Comparison of ENCODE assay signal across 20 cellular contexts in genomic region chr9:133351526-133351907, GRCh38. TPM values are rescaled to one million over a fixed set of nuclear protein-coding genes. Genes with fewer than 3 reads are reported as not detected.
A peak's percentile ranks its signal among the peaks of the same experiment; 100 is the strongest.
DNase-seq lines count a peak whose midpoint lies in the region; ATAC-seq, FAIRE-seq and TF ChIP-seq lines count a peak whose summit lies in the region.
"Had no signal": no experiment of that assay in that cellular context is flagged by ENCODE, and none has a peak within 500 bp of the region (broad histone marks: within the 10 kb centered on the region; RNA-seq: fewer than 3 reads in every experiment).

No MANE protein-coding gene starts in this region.

- H3K4me1 Mint-ChIP-seq in activated CD4-positive, alpha-beta memory T cell treated with anti-CD3 and anti-CD28 coated beads for 36 hours (ENCODE audit: low read depth) = peaks cover 45% of the 10 kb centered on the region
- peaks cover 59% of the 10 kb centered on the region for H3K4me1 Mint-ChIP-seq in activated CD4-positive, alpha-beta memory T cell treated with anti-CD3 and anti-CD28 coated beads, Interleukin-2, amount 10 ng/mL, durations not matched to agents 7 days and 5 days
- peaks cover 37 to 52% (median 51%) of the 10 kb centered on the region in 3 donors for H3K4me1 Mint-ChIP-seq in T-cell

- no peaks in the 10 kb centered on the region for H3K9me3 Mint-ChIP-seq in activated CD4-positive, alpha-beta memory T cell treated with anti-CD3 and anti-CD28 coated beads for 36 hours
- H3K9me3 Mint-ChIP-seq in activated CD4-positive, alpha-beta memory T cell treated with anti-CD3 and anti-CD28 coated beads, Interleukin-2, amount 10 ng/mL, durations not matched to agents 7 days and 5 days = no peaks in the 10 kb centered on the region
- H3K9me3 Mint-ChIP-seq in T-cell = no peaks in the 10 kb centered on the region
- H3K9me3 Mint-ChIP-seq: activated naive CD8-positive, alpha-beta T cell treated with anti-CD3 and anti-CD28 coated beads, Interleukin-2, amount 10 ng/mL, durations not matched to agents 7 days and 5 days; CD8-positive, alpha-beta T cell; IgD-negative memory B cell; stimulated activated naive B cell treated with anti-CD40 and anti-IgM and Interleukin-4, amounts not matched to agents 10 μg/mL and 1 μg/mL and 100 μg/mL, for 72 hours had no signal

- H4K20me1 ChIP-seq in K562 (replicated peaks; ENCODE audit: control insufficient read depth, insufficient read depth, low read length) (peaks cover 30% of the 10 kb centered on the region), osteoblast (ENCODE audit: insufficient read depth, low read length) (peaks cover 40% of the 10 kb centered on the region)

- no peak for TF ChIP-seq EP300 in K562 (IDR thresholded peaks at IDR 0.05; ENCODE audit: low read length)

- TF ChIP-seq RAD21 in K562 (CRISPR knock-in tag; conservative IDR thresholded peaks at IDR 0.05 in 1 of 2, IDR thresholded peaks at IDR 0.05 in 1 of 2) = no peak

- H2AFZ ChIP-seq in K562 (ENCODE audit: low read depth, low read length) = no peak overlapping the region
- H2AFZ ChIP-seq in osteoblast (ENCODE audit: low read length) = no peak overlapping the region

- H3K4me1 ChIP-seq in HUES48 (ENCODE audit: control insufficient read depth, insufficient read depth, low read length) (0 out of 2 replicates have a peak, but pooled peaks cover 7% of the 10 kb centered on the region), K562 (replicated peaks in 1 of 2; ENCODE audit: control insufficient read depth in 2 of 2, insufficient read depth in 2 of 2, low read length in 2 of 2) (peaks cover 13 to 30% of the 10 kb centered on the region in 2 experiments; a peak in 4 of 5 replicates), osteoblast (ENCODE audit: insufficient read depth, low read length) (peaks cover 46% of the 10 kb centered on the region)

- TF ChIP-seq POLR2A in K562 (conservative IDR thresholded peaks at IDR 0.05) = no peak

- H3K9me1 ChIP-seq in K562 (ENCODE audit: control insufficient read depth, insufficient read depth, low read length) = peaks cover 3% of the 10 kb centered on the region

- H3K9me3 ChIP-seq in HUES48 (ENCODE audit: control insufficient read depth, insufficient read depth, low read length) = no peaks in the 10 kb centered on the region
- H3K9me3 ChIP-seq in K562 (replicated peaks; ENCODE audit: control insufficient read depth, insufficient read depth, low read depth, low read length) = no peaks in the 10 kb centered on the region
- no peaks in the 10 kb centered on the region for H3K9me3 ChIP-seq in osteoblast (ENCODE audit: low read depth, low read length)
- H3K9me3 ChIP-seq: heart right ventricle, SJCRH30 had no signal

- intact Hi-C loops in activated CD4-positive, alpha-beta memory T cell treated with anti-CD3 and anti-CD28 coated beads for 36 hours (cut with micrococcal nuclease) = loop anchor here (10.0 kb wide), 2 partner anchors 53 to 133 kb away; no protein-coding TSS in a partner anchor
- intact Hi-C loops in K562 (cut with micrococcal nuclease) = no loop called here

- H3K36me3 ChIP-seq in HUES48 (ENCODE audit: control insufficient read depth, insufficient read depth, low read length) (peaks cover 59% of the 10 kb centered on the region), K562 (ENCODE audit: control insufficient read depth, insufficient read depth, low read length) (peaks cover 57% of the 10 kb centered on the region), osteoblast (ENCODE audit: insufficient read depth, low read length) (peaks cover 53% of the 10 kb centered on the region)

- no peak overlapping the region for H3K4me3 Mint-ChIP-seq in activated CD4-positive, alpha-beta memory T cell treated with anti-CD3 and anti-CD28 coated beads for 36 hours
- no peak overlapping the region for H3K4me3 Mint-ChIP-seq in activated CD4-positive, alpha-beta memory T cell treated with anti-CD3 and anti-CD28 coated beads, Interleukin-2, amount 10 ng/mL, durations not matched to agents 7 days and 5 days
- no peak overlapping the region for H3K4me3 Mint-ChIP-seq in T-cell
- H3K4me3 Mint-ChIP-seq: activated naive CD8-positive, alpha-beta T cell treated with anti-CD3 and anti-CD28 coated beads, Interleukin-2, amount 10 ng/mL, durations not matched to agents 7 days and 5 days; CD8-positive, alpha-beta T cell had no signal

- H3K27me3 ChIP-seq in HUES48 (ENCODE audit: control insufficient read depth, insufficient read depth, low read length) = no peaks in the 10 kb centered on the region
- no peaks in the 10 kb centered on the region for H3K27me3 ChIP-seq in K562 (ENCODE audit: control insufficient read depth in 2 of 2, insufficient read depth in 2 of 2, low read length in 2 of 2)
- no peaks in the 10 kb centered on the region for H3K27me3 ChIP-seq in osteoblast (ENCODE audit: insufficient read depth, low read length)
- H3K27me3 ChIP-seq: dorsolateral prefrontal cortex, heart right ventricle, SJCRH30 had no signal

- ATAC-seq in K562 (no peak), T-cell (replicated peaks in 1 of 4) (no peak)
- ATAC-seq: CD8-positive, alpha-beta T cell; heart right ventricle had no signal

- peak overlapping the region; percentile 48 for H3K27ac Mint-ChIP-seq in activated CD4-positive, alpha-beta memory T cell treated with anti-CD3 and anti-CD28 coated beads for 36 hours
- H3K27ac Mint-ChIP-seq in activated CD4-positive, alpha-beta memory T cell treated with anti-CD3 and anti-CD28 coated beads, Interleukin-2, amount 10 ng/mL, durations not matched to agents 7 days and 5 days = no peak overlapping the region
- peak overlapping the region in 1 of 2 donors; percentile 6 for H3K27ac Mint-ChIP-seq in T-cell
- H3K27ac Mint-ChIP-seq: activated naive CD8-positive, alpha-beta T cell treated with anti-CD3 and anti-CD28 coated beads, Interleukin-2, amount 10 ng/mL, durations not matched to agents 7 days and 5 days; CD8-positive, alpha-beta T cell had no signal

- H3K4me2 ChIP-seq in K562 (ENCODE audit: insufficient read depth, low read length) (peak overlapping the region; percentile 3; the same call in 1 of the 2 replicates), osteoblast (ENCODE audit: insufficient read depth, low read length) (peak overlapping the region; percentile 29)

- H3K27me3 Mint-ChIP-seq in activated CD4-positive, alpha-beta memory T cell treated with anti-CD3 and anti-CD28 coated beads for 36 hours = no peaks in the 10 kb centered on the region
- H3K27me3 Mint-ChIP-seq in activated CD4-positive, alpha-beta memory T cell treated with anti-CD3 and anti-CD28 coated beads, Interleukin-2, amount 10 ng/mL, durations not matched to agents 7 days and 5 days = no peaks in the 10 kb centered on the region
- no peaks in the 10 kb centered on the region for H3K27me3 Mint-ChIP-seq in T-cell
- H3K27me3 Mint-ChIP-seq: activated naive CD8-positive, alpha-beta T cell treated with anti-CD3 and anti-CD28 coated beads, Interleukin-2, amount 10 ng/mL, durations not matched to agents 7 days and 5 days; IgD-negative memory B cell; stimulated activated naive B cell treated with anti-CD40 and anti-IgM and Interleukin-4, amounts not matched to agents 10 μg/mL and 1 μg/mL and 100 μg/mL, for 72 hours had no signal

- in situ Hi-C loops in K562 (cut with MboI) = no loop called here

- no peak for FAIRE-seq in K562 (lab: Jason Lieb, UNC)
- FAIRE-seq: A204.1, islet of Langerhans had no signal

- H3K4me3 ChIP-seq in HUES48 (ENCODE audit: low read depth, low read length) (no peak overlapping the region), K562 (no peak overlapping the region), osteoblast (ENCODE audit: insufficient read depth, low read length) (no peak overlapping the region)
- H3K4me3 ChIP-seq: dorsolateral prefrontal cortex, heart right ventricle, lung, SJCRH30 had no signal

- H3K27ac ChIP-seq in HUES48 (ENCODE audit: low read depth, low read length) (peak overlapping the region; percentile 43), K562 (ENCODE audit: extremely low read depth, low read depth, low read length) (peak overlapping the region; percentile 34; the same call in 1 of the 3 replicates), osteoblast (ENCODE audit: low read depth, low read length) (peak overlapping the region; percentile 73)
- H3K27ac ChIP-seq: heart right ventricle, SJCRH30 had no signal

- H3K9ac ChIP-seq in HUES48 (ENCODE audit: low read depth, low read length) (no peak overlapping the region), K562 (ENCODE audit: insufficient read depth in 1 of 2, low read depth in 2 of 2, low read length in 2 of 2) (no peak overlapping the region)

- DNase-seq in activated CD4-positive, alpha-beta memory T cell treated with anti-CD3 and anti-CD28 coated beads for 36 hours = no peak
- DNase-seq in activated CD4-positive, alpha-beta memory T cell treated with anti-CD3 and anti-CD28 coated beads, Interleukin-2, amount 10 ng/mL, durations not matched to agents 7 days and 5 days = no peak
- no peak for DNase-seq in K562 (ENCODE audit: extremely low read depth in 1 of 4, low spot score in 3 of 4)
- DNase-seq in osteoblast (ENCODE audit: insufficient read length, low spot score, missing footprints) = peak; percentile 95
- no peak for DNase-seq in NCI-H2196 treated with DMSO at 0.1 percent for 48 hours (lab: John Stamatoyannopoulos, UW; ENCODE audit: unreplicated experiment)
- no peak for DNase-seq in T-cell
- DNase-seq in SKM-1 (lab: John Stamatoyannopoulos, UW; ENCODE audit: unreplicated experiment) = no peak
- DNase-seq: activated naive CD8-positive, alpha-beta T cell treated with anti-CD3 and anti-CD28 coated beads, Interleukin-2, amount 10 ng/mL, durations not matched to agents 7 days and 5 days; heart right ventricle; NCI-H2029 treated with DMSO at 0.1 percent for 48 hours; stimulated activated CD4-positive, alpha-beta T cell treated with anti-CD3 and anti-CD28 coated beads, Interleukin-12 subunit alpha, Interleukin-12 subunit beta, amount 100 ng/mL, for 4 hours had no signal

- H3K36me3 Mint-ChIP-seq in activated CD4-positive, alpha-beta memory T cell treated with anti-CD3 and anti-CD28 coated beads for 36 hours = peaks cover 52% of the 10 kb centered on the region
- H3K36me3 Mint-ChIP-seq in activated CD4-positive, alpha-beta memory T cell treated with anti-CD3 and anti-CD28 coated beads, Interleukin-2, amount 10 ng/mL, durations not matched to agents 7 days and 5 days (ENCODE audit: low read depth) = peaks cover 56% of the 10 kb centered on the region
- H3K36me3 Mint-ChIP-seq in T-cell = peaks cover 41% of the 10 kb centered on the region

- POLR2A ChIA-PET in activated CD4-positive, alpha-beta memory T cell treated with anti-CD3 and anti-CD28 coated beads for 36 hours (lab: Charles Lee) = interaction anchor here (1.7 to 14.0 kb wide), 2 partner anchors 12 to 17 kb away, joined by 4 to 381 read pairs; no protein-coding TSS in a partner anchor
- POLR2A ChIA-PET in activated CD4-positive, alpha-beta memory T cell treated with anti-CD3 and anti-CD28 coated beads, Interleukin-2, amount 10 ng/mL, durations not matched to agents 7 days and 5 days (lab: Charles Lee) = interaction anchor here (1.3 to 14.2 kb wide), 4 partner anchors 9 to 23 kb away, joined by 3 to 397 read pairs (median 15); partner anchors contain the start of genes STKLD1 and SURF4
- POLR2A ChIA-PET in K562 (lab: Yijun Ruan, JAX) = interaction anchor here (0.8 to 7.4 kb wide), 12 partner anchors 8 to 190 kb away, joined by 3 to 33 read pairs (median 5); partner anchors contain the start of gene STKLD1
- POLR2A ChIA-PET in T-cell (lab: Charles Lee) = interaction anchor here in 1 of 2 donors (0.7 kb wide), 1 partner anchor 18 kb away, joined by 4 read pairs; no protein-coding TSS in a partner anchor

- H3K79me2 ChIP-seq in K562 (ENCODE audit: control insufficient read depth, insufficient read depth, low read length) (peaks cover 60% of the 10 kb centered on the region), osteoblast (ENCODE audit: insufficient read depth, low read length) (peaks cover 52% of the 10 kb centered on the region)

- no peak for TF ChIP-seq CTCF in K562 (IDR thresholded peaks at IDR 0.05 in 2 of 3, conservative IDR thresholded peaks at IDR 0.05 in 1 of 3; ENCODE audit: insufficient read depth in 2 of 3, low read depth in 1 of 3, low read length in 3 of 3)
- TF ChIP-seq CTCF in osteoblast (IDR thresholded peaks at IDR 0.05; ENCODE audit: extremely low read depth, low read depth, low read length) = no peak

- BruUV-seq in K562 (replicated peaks; lab: Mats Ljungman, UMichigan) = no TSS peak

- WGBS in K562 (ENCODE audit: insufficient coverage, low coverage, missing lambda C conversion rate) = 92% methylated on average over 3 of the region's 3 CpGs

- CTCF ChIA-PET in activated CD4-positive, alpha-beta memory T cell treated with anti-CD3 and anti-CD28 coated beads for 36 hours (lab: Charles Lee) = interaction anchor here (0.7 to 8.0 kb wide), 6 partner anchors 10 to 170 kb away, joined by 3 to 76 read pairs (median 4); no protein-coding TSS in a partner anchor
- CTCF ChIA-PET in activated CD4-positive, alpha-beta memory T cell treated with anti-CD3 and anti-CD28 coated beads, Interleukin-2, amount 10 ng/mL, durations not matched to agents 7 days and 5 days (lab: Charles Lee) = interaction anchor here (0.8 to 2.7 kb wide), 5 partner anchors 10 to 229 kb away, joined by 3 to 24 read pairs (median 4); no protein-coding TSS in a partner anchor
- CTCF ChIA-PET in K562 (lab: Yijun Ruan, JAX; ENCODE audit: low intra/inter-chr PET ratio) (no interaction called here), T-cell (lab: Charles Lee) (interaction anchor here in 1 of 2 donors (0.8 to 2.8 kb wide), 2 partner anchors 19 to 23 kb away, joined by 4 to 11 read pairs; no protein-coding TSS in a partner anchor)

RNA-seq across cellular contexts. Expression of gene RPL7A, which starts 3.5 kb away (rescaled TPM):
- total RNA-seq in activated CD4-positive, alpha-beta memory T cell treated with anti-CD3 and anti-CD28 coated beads for 36 hours = 1,000 to 10,000 TPM; 3,340 to 3,454 TPM
- 1,000 to 10,000 TPM; 1,627 to 1,632 TPM for total RNA-seq in activated CD4-positive, alpha-beta memory T cell treated with anti-CD3 and anti-CD28 coated beads, Interleukin-2, amount 10 ng/mL, durations not matched to agents 7 days and 5 days
- total RNA-seq in K562 (2011; cell fraction: chromatin; rRNA removed; ENCODE audit: low replicate concordance) = 435 and 818 TPM in 2 replicates
- total RNA-seq in K562 (2011; cell fraction: nucleolus; rRNA removed) = 981 and 1,003 TPM in 2 replicates
- 983 and 1,497 TPM in 2 replicates for total RNA-seq in K562 (2011; cell fraction: nucleoplasm; rRNA removed)
- total RNA-seq in K562 (2014; rRNA removed) (2,031 and 2,305 TPM in 2 replicates), K562 (2014; rRNA removed; fragmentation: Illumina TruSeq; extraction: Trizol) (2,847 and 3,141 TPM in 2 replicates), K562 (2015; rRNA removed; fragmentation: Illumina TruSeq; extraction: Trizol) (3,167 and 3,195 TPM in 2 replicates), K562 (2021) (2,893 and 3,009 TPM in 2 replicates), osteoblast (1,638 and 1,763 TPM in 2 replicates), T-cell (1,000 to 10,000 TPM; 2,623 to 2,692 (median 2,659) TPM)
- polyA plus RNA-seq in K562 (2011; rRNA removed) (2,555 and 3,221 TPM in 2 replicates), K562 (2014; fragmentation: Illumina TruSeq; extraction: Trizol) (3,627 and 3,760 TPM in 2 replicates), K562 (2014; fragmentation: Nextera tagmentation; extraction: Ambion mirVana) (1,000 to 10,000 TPM; 1,935 to 2,418 TPM), K562 (2014; rRNA removed) (2,051 and 2,652 TPM in 2 replicates)
- polyA plus RNA-seq in K562 (2011; cell fraction: cytosol; rRNA removed) = 2,594 and 3,399 TPM in 2 replicates
- polyA plus RNA-seq in K562 (2011; cell fraction: nucleus; rRNA removed) = 1,411 and 1,919 TPM in 2 replicates
- polyA plus RNA-seq in K562 (2012) = 2,443 and 5,674 TPM in 2 replicates
- 2,918 and 2,983 TPM in 2 replicates for polyA minus RNA-seq in K562 (2011; rRNA and poly(A)+ RNA removed)
- polyA minus RNA-seq in K562 (2011; cell fraction: cytosol; rRNA and poly(A)+ RNA removed) = 1,280 and 1,366 TPM in 2 replicates
- 400 and 734 TPM in 2 replicates for polyA minus RNA-seq in K562 (2011; cell fraction: nucleus; rRNA and poly(A)+ RNA removed)

RNA-seq across cellular contexts. Expression of gene MED22, which starts 3.6 kb away (rescaled TPM):
- total RNA-seq in activated CD4-positive, alpha-beta memory T cell treated with anti-CD3 and anti-CD28 coated beads for 36 hours = 10 to 100 TPM; 20.8 to 20.9 TPM
- total RNA-seq in activated CD4-positive, alpha-beta memory T cell treated with anti-CD3 and anti-CD28 coated beads, Interleukin-2, amount 10 ng/mL, durations not matched to agents 7 days and 5 days = 10 to 100 TPM; 21.1 to 23.3 TPM
- total RNA-seq in K562 (2011; cell fraction: chromatin; rRNA removed; ENCODE audit: low replicate concordance) = 32.2 and 75.9 TPM in 2 replicates
- 43.3 and 44.7 TPM in 2 replicates for total RNA-seq in K562 (2011; cell fraction: nucleolus; rRNA removed)
- 40.6 and 56.1 TPM in 2 replicates for total RNA-seq in K562 (2011; cell fraction: nucleoplasm; rRNA removed)
- total RNA-seq in K562 (2014; rRNA removed) = 27.2 and 28.0 TPM in 2 replicates
- 7.7 and 9.4 TPM in 2 replicates for total RNA-seq in K562 (2014; rRNA removed; fragmentation: Illumina TruSeq; extraction: Trizol)
- total RNA-seq in K562 (2015; rRNA removed; fragmentation: Illumina TruSeq; extraction: Trizol) = 22.3 and 22.6 TPM in 2 replicates
- 32.4 and 35.6 TPM in 2 replicates for total RNA-seq in K562 (2021)
- polyA plus RNA-seq in K562 (2011; rRNA removed) = 23.4 and 33.6 TPM in 2 replicates
- 28.9 and 48.4 TPM in 2 replicates for polyA plus RNA-seq in K562 (2011; cell fraction: cytosol; rRNA removed)
- polyA plus RNA-seq in K562 (2011; cell fraction: nucleus; rRNA removed) = 91.8 and 102 TPM in 2 replicates
- 24.0 and 26.3 TPM in 2 replicates for polyA plus RNA-seq in K562 (2012)
- 15.5 and 23.8 TPM in 2 replicates for polyA plus RNA-seq in K562 (2014; fragmentation: Illumina TruSeq; extraction: Trizol)
- polyA plus RNA-seq in K562 (2014; fragmentation: Nextera tagmentation; extraction: Ambion mirVana) = 1 to 10 TPM in 1 of 2 experiments, under 1 TPM in 1; 0.73 to 1.4 TPM
- polyA plus RNA-seq in K562 (2014; rRNA removed) = 32.6 and 34.8 TPM in 2 replicates
- polyA minus RNA-seq in K562 (2011; rRNA and poly(A)+ RNA removed) = 12.6 and 25.7 TPM in 2 replicates
- 16.2 and 27.5 TPM in 2 replicates for polyA minus RNA-seq in K562 (2011; cell fraction: cytosol; rRNA and poly(A)+ RNA removed)
- polyA minus RNA-seq in K562 (2011; cell fraction: nucleus; rRNA and poly(A)+ RNA removed) = 15.6 and 19.2 TPM in 2 replicates
- total RNA-seq in osteoblast = 14.5 and 15.3 TPM in 2 replicates
- total RNA-seq in T-cell = 10 to 100 TPM; 25.9 to 44.8 (median 40.7) TPM

RNA-seq across cellular contexts. Expression of gene SURF1, which starts 4.8 kb away (rescaled TPM):
- 10 to 100 TPM; 24.7 to 26.0 TPM for total RNA-seq in activated CD4-positive, alpha-beta memory T cell treated with anti-CD3 and anti-CD28 coated beads for 36 hours
- total RNA-seq in activated CD4-positive, alpha-beta memory T cell treated with anti-CD3 and anti-CD28 coated beads, Interleukin-2, amount 10 ng/mL, durations not matched to agents 7 days and 5 days = 10 to 100 TPM; 33.8 to 37.6 TPM
- total RNA-seq in K562 (2011; cell fraction: chromatin; rRNA removed; ENCODE audit: low replicate concordance) = 14.8 and 38.0 TPM in 2 replicates
- total RNA-seq in K562 (2011; cell fraction: nucleolus; rRNA removed) = 35.1 and 38.5 TPM in 2 replicates
- total RNA-seq in K562 (2011; cell fraction: nucleoplasm; rRNA removed) = 27.0 and 30.6 TPM in 2 replicates
- total RNA-seq in K562 (2014; rRNA removed) (17.9 and 20.8 TPM in 2 replicates), K562 (2014; rRNA removed; fragmentation: Illumina TruSeq; extraction: Trizol) (20.9 and 21.2 TPM in 2 replicates), K562 (2015; rRNA removed; fragmentation: Illumina TruSeq; extraction: Trizol) (15.5 and 16.6 TPM in 2 replicates), K562 (2021) (26.7 and 26.8 TPM in 2 replicates), osteoblast (21.0 and 24.8 TPM in 2 replicates), T-cell (10 to 100 TPM; 33.0 to 58.7 (median 58.3) TPM)
- polyA plus RNA-seq in K562 (2011; rRNA removed) (28.6 and 29.8 TPM in 2 replicates), K562 (2014; fragmentation: Illumina TruSeq; extraction: Trizol) (19.1 and 22.2 TPM in 2 replicates), K562 (2014; fragmentation: Nextera tagmentation; extraction: Ambion mirVana) (10 to 100 TPM; 16.1 to 16.3 TPM), K562 (2014; rRNA removed) (30.4 and 31.3 TPM in 2 replicates)
- polyA plus RNA-seq in K562 (2011; cell fraction: cytosol; rRNA removed) = 20.7 and 21.2 TPM in 2 replicates
- 52.8 and 56.6 TPM in 2 replicates for polyA plus RNA-seq in K562 (2011; cell fraction: nucleus; rRNA removed)
- polyA plus RNA-seq in K562 (2012) = 23.6 and 38.1 TPM in 2 replicates
- polyA minus RNA-seq in K562 (2011; rRNA and poly(A)+ RNA removed) = 10.4 and 13.1 TPM in 2 replicates
- polyA minus RNA-seq in K562 (2011; cell fraction: cytosol; rRNA and poly(A)+ RNA removed) = 6.1 and 6.4 TPM in 2 replicates
- polyA minus RNA-seq in K562 (2011; cell fraction: nucleus; rRNA and poly(A)+ RNA removed) = 7.0 and 9.7 TPM in 2 replicates

RNA-seq across cellular contexts. Expression of gene SURF2, which starts 4.8 kb away (rescaled TPM):
- 10 to 100 TPM; 12.5 to 15.5 TPM for total RNA-seq in activated CD4-positive, alpha-beta memory T cell treated with anti-CD3 and anti-CD28 coated beads for 36 hours
- total RNA-seq in activated CD4-positive, alpha-beta memory T cell treated with anti-CD3 and anti-CD28 coated beads, Interleukin-2, amount 10 ng/mL, durations not matched to agents 7 days and 5 days = 10 to 100 TPM; 10.2 TPM
- total RNA-seq in K562 (2011; cell fraction: chromatin; rRNA removed; ENCODE audit: low replicate concordance) = 2.1 and 4.8 TPM in 2 replicates
- 5.7 and 6.1 TPM in 2 replicates for total RNA-seq in K562 (2011; cell fraction: nucleolus; rRNA removed)
- total RNA-seq in K562 (2011; cell fraction: nucleoplasm; rRNA removed) = 3.4 and 7.6 TPM in 2 replicates
- total RNA-seq in K562 (2014; rRNA removed) = 82.5 and 83.0 TPM in 2 replicates
- 18.6 and 19.8 TPM in 2 replicates for total RNA-seq in K562 (2014; rRNA removed; fragmentation: Illumina TruSeq; extraction: Trizol)
- 37.0 and 37.3 TPM in 2 replicates for total RNA-seq in K562 (2015; rRNA removed; fragmentation: Illumina TruSeq; extraction: Trizol)
- 38.3 and 43.3 TPM in 2 replicates for total RNA-seq in K562 (2021)
- polyA plus RNA-seq in K562 (2011; rRNA removed) = 7.3 and 9.7 TPM in 2 replicates
- polyA plus RNA-seq in K562 (2011; cell fraction: cytosol; rRNA removed) = 11.8 and 44.2 TPM in 2 replicates
- polyA plus RNA-seq in K562 (2011; cell fraction: nucleus; rRNA removed) = 6.8 and 14.0 TPM in 2 replicates
- polyA plus RNA-seq in K562 (2012) = 30.9 and 47.7 TPM in 2 replicates
- polyA plus RNA-seq in K562 (2014; fragmentation: Illumina TruSeq; extraction: Trizol) = 21.3 and 32.2 TPM in 2 replicates
- polyA plus RNA-seq in K562 (2014; fragmentation: Nextera tagmentation; extraction: Ambion mirVana) = 10 to 100 TPM in 1 of 2 experiments, 1 to 10 TPM in 1; 5.5 to 10.2 TPM
- polyA plus RNA-seq in K562 (2014; rRNA removed) = 52.4 and 58.9 TPM in 2 replicates
- 7.6 TPM in 2 replicates for polyA minus RNA-seq in K562 (2011; rRNA and poly(A)+ RNA removed)
- polyA minus RNA-seq in K562 (2011; cell fraction: cytosol; rRNA and poly(A)+ RNA removed) = 10.3 and 16.3 TPM in 2 replicates
- 4.1 and 4.2 TPM in 2 replicates for polyA minus RNA-seq in K562 (2011; cell fraction: nucleus; rRNA and poly(A)+ RNA removed)
- 10.3 and 15.2 TPM in 2 replicates for total RNA-seq in osteoblast
- total RNA-seq in T-cell = 10 to 100 TPM; 17.0 to 25.3 (median 24.9) TPM

RNA-seq across cellular contexts. Expression of gene SURF6, which starts 15.5 kb away (rescaled TPM):
- total RNA-seq in activated CD4-positive, alpha-beta memory T cell treated with anti-CD3 and anti-CD28 coated beads for 36 hours = 10 to 100 TPM; 16.9 to 18.2 TPM
- total RNA-seq in activated CD4-positive, alpha-beta memory T cell treated with anti-CD3 and anti-CD28 coated beads, Interleukin-2, amount 10 ng/mL, durations not matched to agents 7 days and 5 days = 10 to 100 TPM in 1 of 2 experiments, 1 to 10 TPM in 1; 9.3 to 10.9 TPM
- 12.6 and 19.9 TPM in 2 replicates for total RNA-seq in K562 (2011; cell fraction: chromatin; rRNA removed; ENCODE audit: low replicate concordance)
- 16.7 and 17.7 TPM in 2 replicates for total RNA-seq in K562 (2011; cell fraction: nucleolus; rRNA removed)
- 13.4 and 15.6 TPM in 2 replicates for total RNA-seq in K562 (2011; cell fraction: nucleoplasm; rRNA removed)
- 61.3 and 68.3 TPM in 2 replicates for total RNA-seq in K562 (2014; rRNA removed)
- 10.5 and 12.2 TPM in 2 replicates for total RNA-seq in K562 (2014; rRNA removed; fragmentation: Illumina TruSeq; extraction: Trizol)
- 30.4 and 31.8 TPM in 2 replicates for total RNA-seq in K562 (2015; rRNA removed; fragmentation: Illumina TruSeq; extraction: Trizol)
- total RNA-seq in K562 (2021) = 45.3 and 50.6 TPM in 2 replicates
- polyA plus RNA-seq in K562 (2011; rRNA removed) = 12.3 and 14.3 TPM in 2 replicates
- 11.6 and 21.6 TPM in 2 replicates for polyA plus RNA-seq in K562 (2011; cell fraction: cytosol; rRNA removed)
- polyA plus RNA-seq in K562 (2011; cell fraction: nucleus; rRNA removed) = 17.7 and 31.0 TPM in 2 replicates
- polyA plus RNA-seq in K562 (2012) = 23.2 and 31.5 TPM in 2 replicates
- polyA plus RNA-seq in K562 (2014; fragmentation: Illumina TruSeq; extraction: Trizol) = 14.7 and 26.5 TPM in 2 replicates
- polyA plus RNA-seq in K562 (2014; fragmentation: Nextera tagmentation; extraction: Ambion mirVana) = 1 to 10 TPM; 1.4 to 1.8 TPM
- polyA plus RNA-seq in K562 (2014; rRNA removed) = 52.7 and 61.5 TPM in 2 replicates
- 5.3 TPM in 2 replicates for polyA minus RNA-seq in K562 (2011; rRNA and poly(A)+ RNA removed)
- polyA minus RNA-seq in K562 (2011; cell fraction: cytosol; rRNA and poly(A)+ RNA removed) = 8.6 and 9.6 TPM in 2 replicates
- polyA minus RNA-seq in K562 (2011; cell fraction: nucleus; rRNA and poly(A)+ RNA removed) = 5.5 and 8.2 TPM in 2 replicates
- 5.9 and 7.6 TPM in 2 replicates for total RNA-seq in osteoblast
- 10 to 100 TPM; 18.5 to 35.0 (median 31.1) TPM for total RNA-seq in T-cell
